In the genomic region with DNA sequence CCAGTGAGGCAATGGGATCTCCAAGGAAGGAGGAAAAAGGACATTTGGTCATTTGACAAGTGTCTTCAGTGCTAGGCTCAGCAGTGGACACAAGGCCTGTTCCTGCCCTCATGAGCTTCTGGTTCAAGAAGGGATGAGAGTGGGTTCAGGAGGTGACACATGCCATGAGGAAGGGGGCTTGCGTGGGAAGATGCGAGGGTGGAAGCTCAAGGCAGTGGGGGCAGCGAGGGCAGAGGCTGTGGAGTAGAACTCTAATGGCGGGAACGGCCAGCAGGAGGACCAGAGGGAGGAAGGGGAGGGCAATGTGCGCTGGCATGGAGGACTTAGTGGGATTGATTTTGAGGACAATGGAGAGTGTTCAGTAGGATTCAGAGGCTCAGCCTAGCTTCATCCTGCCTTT, we compare ENCODE assay signal across 2 cellular contexts.
TF ChIP-seq lines count a peak whose summit lies in the region.

No MANE protein-coding gene starts in this region.

TF ChIP-seq in IMR-90, 13 proteins besides CTCF, POLR2A, EP300 and RAD21:
- no peak for TF ChIP-seq RFX5 (IDR thresholded peaks at IDR 0.05; ENCODE audit: low read depth, low read length)
- TF ChIP-seq ELK1 (IDR thresholded peaks at IDR 0.05; ENCODE audit: borderline replicate concordance, low read depth, low read length) = no peak
TF ChIP-seq in IMR-90: peak in this region for 0.

TF ChIP-seq in K562, 482 proteins besides CTCF, POLR2A, EP300 and RAD21:
- TF ChIP-seq ILF3 (IDR thresholded peaks at IDR 0.05; ENCODE audit: borderline replicate concordance) = no peak
- TF ChIP-seq ZNF263 (CRISPR knock-in tag; IDR thresholded peaks at IDR 0.05; ENCODE audit: borderline replicate concordance) = peak; percentile 90
- TF ChIP-seq CBX2 (IDR thresholded peaks at IDR 0.05; ENCODE audit: insufficient read depth, low read length, poor library complexity, severe bottlenecking) = no peak
- TF ChIP-seq, protein P1, sequence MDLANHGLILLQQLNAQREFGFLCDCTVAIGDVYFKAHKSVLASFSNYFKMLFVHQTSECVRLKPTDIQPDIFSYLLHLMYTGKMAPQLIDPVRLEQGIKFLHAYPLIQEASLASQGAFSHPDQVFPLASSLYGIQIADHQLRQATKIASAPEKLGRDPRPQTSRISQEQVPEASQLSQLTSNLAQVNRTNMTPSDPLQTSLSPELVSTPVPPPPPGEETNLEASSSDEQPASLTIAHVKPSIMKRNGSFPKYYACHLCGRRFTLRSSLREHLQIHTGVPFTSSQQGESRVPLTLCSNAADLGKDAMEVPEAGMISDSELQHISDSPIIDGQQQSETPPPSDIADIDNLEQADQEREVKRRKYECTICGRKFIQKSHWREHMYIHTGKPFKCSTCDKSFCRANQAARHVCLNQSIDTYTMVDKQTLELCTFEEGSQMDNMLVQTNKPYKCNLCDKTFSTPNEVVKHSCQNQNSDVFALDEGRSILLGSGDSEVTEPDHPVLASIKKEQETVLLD (IDR thresholded peaks at IDR 0.05) = no peak
- no peak for TF ChIP-seq BRCA1 (IDR thresholded peaks at IDR 0.05)
- TF ChIP-seq BRCA1 (CRISPR knock-in tag; IDR thresholded peaks at IDR 0.05) = no peak
- TF ChIP-seq, protein P2, sequence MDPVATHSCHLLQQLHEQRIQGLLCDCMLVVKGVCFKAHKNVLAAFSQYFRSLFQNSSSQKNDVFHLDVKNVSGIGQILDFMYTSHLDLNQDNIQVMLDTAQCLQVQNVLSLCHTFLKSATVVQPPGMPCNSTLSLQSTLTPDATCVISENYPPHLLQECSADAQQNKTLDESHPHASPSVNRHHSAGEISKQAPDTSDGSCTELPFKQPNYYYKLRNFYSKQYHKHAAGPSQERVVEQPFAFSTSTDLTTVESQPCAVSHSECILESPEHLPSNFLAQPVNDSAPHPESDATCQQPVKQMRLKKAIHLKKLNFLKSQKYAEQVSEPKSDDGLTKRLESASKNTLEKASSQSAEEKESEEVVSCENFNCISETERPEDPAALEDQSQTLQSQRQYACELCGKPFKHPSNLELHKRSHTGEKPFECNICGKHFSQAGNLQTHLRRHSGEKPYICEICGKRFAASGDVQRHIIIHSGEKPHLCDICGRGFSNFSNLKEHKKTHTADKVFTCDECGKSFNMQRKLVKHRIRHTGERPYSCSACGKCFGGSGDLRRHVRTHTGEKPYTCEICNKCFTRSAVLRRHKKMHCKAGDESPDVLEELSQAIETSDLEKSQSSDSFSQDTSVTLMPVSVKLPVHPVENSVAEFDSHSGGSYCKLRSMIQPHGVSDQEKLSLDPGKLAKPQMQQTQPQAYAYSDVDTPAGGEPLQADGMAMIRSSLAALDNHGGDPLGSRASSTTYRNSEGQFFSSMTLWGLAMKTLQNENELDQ (CRISPR knock-in tag; IDR thresholded peaks at IDR 0.05; ENCODE audit: borderline replicate concordance) = no peak
- TF ChIP-seq ESRRA (IDR thresholded peaks at IDR 0.05; ENCODE audit: borderline replicate concordance, low read depth) = no peak
- TF ChIP-seq, protein P3, sequence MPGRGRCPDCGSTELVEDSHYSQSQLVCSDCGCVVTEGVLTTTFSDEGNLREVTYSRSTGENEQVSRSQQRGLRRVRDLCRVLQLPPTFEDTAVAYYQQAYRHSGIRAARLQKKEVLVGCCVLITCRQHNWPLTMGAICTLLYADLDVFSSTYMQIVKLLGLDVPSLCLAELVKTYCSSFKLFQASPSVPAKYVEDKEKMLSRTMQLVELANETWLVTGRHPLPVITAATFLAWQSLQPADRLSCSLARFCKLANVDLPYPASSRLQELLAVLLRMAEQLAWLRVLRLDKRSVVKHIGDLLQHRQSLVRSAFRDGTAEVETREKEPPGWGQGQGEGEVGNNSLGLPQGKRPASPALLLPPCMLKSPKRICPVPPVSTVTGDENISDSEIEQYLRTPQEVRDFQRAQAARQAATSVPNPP (IDR thresholded peaks at IDR 0.05; ENCODE audit: borderline replicate concordance, insufficient read depth, insufficient read length) = no peak
- TF ChIP-seq, protein P4, sequence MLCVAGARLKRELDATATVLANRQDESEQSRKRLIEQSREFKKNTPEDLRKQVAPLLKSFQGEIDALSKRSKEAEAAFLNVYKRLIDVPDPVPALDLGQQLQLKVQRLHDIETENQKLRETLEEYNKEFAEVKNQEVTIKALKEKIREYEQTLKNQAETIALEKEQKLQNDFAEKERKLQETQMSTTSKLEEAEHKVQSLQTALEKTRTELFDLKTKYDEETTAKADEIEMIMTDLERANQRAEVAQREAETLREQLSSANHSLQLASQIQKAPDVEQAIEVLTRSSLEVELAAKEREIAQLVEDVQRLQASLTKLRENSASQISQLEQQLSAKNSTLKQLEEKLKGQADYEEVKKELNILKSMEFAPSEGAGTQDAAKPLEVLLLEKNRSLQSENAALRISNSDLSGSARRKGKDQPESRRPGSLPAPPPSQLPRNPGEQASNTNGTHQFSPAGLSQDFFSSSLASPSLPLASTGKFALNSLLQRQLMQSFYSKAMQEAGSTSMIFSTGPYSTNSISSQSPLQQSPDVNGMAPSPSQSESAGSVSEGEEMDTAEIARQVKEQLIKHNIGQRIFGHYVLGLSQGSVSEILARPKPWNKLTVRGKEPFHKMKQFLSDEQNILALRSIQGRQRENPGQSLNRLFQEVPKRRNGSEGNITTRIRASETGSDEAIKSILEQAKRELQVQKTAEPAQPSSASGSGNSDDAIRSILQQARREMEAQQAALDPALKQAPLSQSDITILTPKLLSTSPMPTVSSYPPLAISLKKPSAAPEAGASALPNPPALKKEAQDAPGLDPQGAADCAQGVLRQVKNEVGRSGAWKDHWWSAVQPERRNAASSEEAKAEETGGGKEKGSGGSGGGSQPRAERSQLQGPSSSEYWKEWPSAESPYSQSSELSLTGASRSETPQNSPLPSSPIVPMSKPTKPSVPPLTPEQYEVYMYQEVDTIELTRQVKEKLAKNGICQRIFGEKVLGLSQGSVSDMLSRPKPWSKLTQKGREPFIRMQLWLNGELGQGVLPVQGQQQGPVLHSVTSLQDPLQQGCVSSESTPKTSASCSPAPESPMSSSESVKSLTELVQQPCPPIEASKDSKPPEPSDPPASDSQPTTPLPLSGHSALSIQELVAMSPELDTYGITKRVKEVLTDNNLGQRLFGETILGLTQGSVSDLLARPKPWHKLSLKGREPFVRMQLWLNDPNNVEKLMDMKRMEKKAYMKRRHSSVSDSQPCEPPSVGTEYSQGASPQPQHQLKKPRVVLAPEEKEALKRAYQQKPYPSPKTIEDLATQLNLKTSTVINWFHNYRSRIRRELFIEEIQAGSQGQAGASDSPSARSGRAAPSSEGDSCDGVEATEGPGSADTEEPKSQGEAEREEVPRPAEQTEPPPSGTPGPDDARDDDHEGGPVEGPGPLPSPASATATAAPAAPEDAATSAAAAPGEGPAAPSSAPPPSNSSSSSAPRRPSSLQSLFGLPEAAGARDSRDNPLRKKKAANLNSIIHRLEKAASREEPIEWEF (CRISPR knock-in tag; IDR thresholded peaks at IDR 0.05) = no peak
- no peak for TF ChIP-seq ZNF778 (CRISPR knock-in tag; IDR thresholded peaks at IDR 0.05)
- no peak for TF ChIP-seq RCOR1 (IDR thresholded peaks at IDR 0.05; ENCODE audit: borderline replicate concordance in 1 of 2, low read depth in 2 of 2, low read length in 2 of 2)
- TF ChIP-seq NCOA4 (IDR thresholded peaks at IDR 0.05; ENCODE audit: partially characterized antibody) = peak; percentile 9
- TF ChIP-seq THAP7 (CRISPR knock-in tag; IDR thresholded peaks at IDR 0.05) = no peak
- no peak for TF ChIP-seq HNRNPL (IDR thresholded peaks at IDR 0.05; ENCODE audit: low read depth, low read length)
- no peak for TF ChIP-seq MAZ (CRISPR knock-in tag; conservative IDR thresholded peaks at IDR 0.05 in 1 of 2, IDR thresholded peaks at IDR 0.05 in 1 of 2)
- TF ChIP-seq WHSC1 (IDR thresholded peaks at IDR 0.05; ENCODE audit: low read length) = no peak
- no peak for TF ChIP-seq GTF2E2 (tag; IDR thresholded peaks at IDR 0.05)
- peak; percentile 30; the same call in 1 of the 2 replicates for TF ChIP-seq EGR1 (conservative IDR thresholded peaks at IDR 0.05)
- TF ChIP-seq KLF1 (tag; IDR thresholded peaks at IDR 0.05) = no peak
